12 cellular contexts compared by ENCODE assay signal in genomic region chr3:29582310-29582709, GRCh38.
"Had no signal": no experiment of that assay in that cellular context is flagged by ENCODE, and none has a peak within 500 bp of the region (broad histone marks: within the 10 kb centered on the region; RNA-seq: fewer than 3 reads in every experiment).

No MANE protein-coding gene starts in this region.

- H3K27ac ChIP-seq: cardiac muscle cell, esophagus muscularis mucosa, parathyroid adenoma, right lobe of liver, suprapubic skin, upper lobe of right lung had no signal

- H3K27me3 ChIP-seq: cardiac muscle cell, esophagus muscularis mucosa, right lobe of liver, suprapubic skin, upper lobe of right lung had no signal

- H3K4me3 ChIP-seq: cardiac muscle cell, esophagus muscularis mucosa, right lobe of liver, suprapubic skin, upper lobe of right lung had no signal

- ATAC-seq: right lobe of liver, upper lobe of right lung had no signal

- H2AFZ ChIP-seq: parathyroid adenoma had no signal

- H3K36me3 ChIP-seq: cardiac muscle cell, esophagus muscularis mucosa, right lobe of liver, suprapubic skin, upper lobe of right lung had no signal

- DNase-seq: activated B cell treated with CpG ODN at 0.5 μM for 24 hours; activated CD4-positive, alpha-beta T cell treated with anti-CD3 and anti-CD28 coated beads, Interleukin-2, amount 10 ng/mL, durations not matched to agents 7 days and 5 days; activated CD8-positive, alpha-beta memory T cell treated with anti-CD3 and anti-CD28 coated beads for 24 hours; activated naive CD4-positive, alpha-beta T cell treated with anti-CD3 and anti-CD28 coated beads, Interleukin-2, amount 10 ng/mL, durations not matched to agents 7 days and 5 days; kidney; right lobe of liver; stimulated activated naive CD4-positive, alpha-beta T cell treated with Interleukin-2 at 50 U/mL for 16 hours; upper lobe of right lung had no signal

- H3K9ac ChIP-seq: parathyroid adenoma had no signal

- H3K9me3 ChIP-seq: esophagus muscularis mucosa, right lobe of liver, suprapubic skin, upper lobe of right lung had no signal

- H3K4me1 ChIP-seq: parathyroid adenoma, right lobe of liver, suprapubic skin, upper lobe of right lung had no signal
